26 cellular contexts compared by ENCODE assay signal in the genomic region with DNA sequence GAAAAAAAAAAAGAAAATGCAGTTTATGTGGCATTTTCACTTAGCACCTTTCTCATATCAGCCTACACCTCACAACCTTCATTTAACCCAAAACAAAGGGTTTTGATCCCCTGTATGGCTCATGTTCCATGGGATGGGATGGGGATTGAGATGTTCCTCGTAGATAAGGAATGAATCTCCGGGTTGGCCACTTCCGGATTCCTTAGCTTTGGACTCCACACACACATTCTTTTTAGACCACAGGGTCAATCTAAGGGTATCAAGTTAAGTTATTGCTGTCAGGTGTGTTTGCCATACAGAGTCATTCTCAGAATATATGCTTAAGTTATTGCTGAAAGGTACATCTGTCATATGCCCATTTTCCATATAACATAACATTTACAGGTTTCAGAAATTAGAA.
A peak's percentile ranks its signal among the peaks of the same experiment; 100 is the strongest.
DNase-seq lines count a peak whose midpoint lies in the region; ATAC-seq and TF ChIP-seq lines count a peak whose summit lies in the region.
"Had no signal": no experiment of that assay in that cellular context is flagged by ENCODE, and none has a peak within 500 bp of the region (broad histone marks: within the 10 kb centered on the region; RNA-seq: fewer than 3 reads in every experiment).

No MANE protein-coding gene starts in this region.

- DNase-seq in EL = peak; percentile 52
- peak; percentile 25 for DNase-seq in NCI-H226
- DNase-seq in amniotic epithelial cell (ENCODE audit: low read depth) = peak; percentile 79
- DNase-seq in myocyte (ENCODE audit: low read depth) = peak; percentile 71
- DNase-seq in body of pancreas = no peak
- DNase-seq in activated effector memory CD4-positive, alpha-beta T cell treated with Interleukin-2 at 50 U/mL for 16 hours = no peak
- no peak for DNase-seq in central memory CD4-positive, alpha-beta T cell
- DNase-seq in activated T-cell treated with anti-CD3 and anti-CD28 coated beads, Interleukin-2, amount 50 U/mL, for 48 hours = no peak
- DNase-seq: AML-193; CD4-positive, alpha-beta T cell; GDM1; GOT3; HCEC 1CT; Karpas-422; MV-4-11; NCI-H1105; NCI-H1436 treated with DMSO at 0.1 percent for 48 hours; NCI-H1930; NCI-H2107; NCI-H446 treated with DMSO at 0.1 percent for 48 hours; NCI-H526; NCI-H82 had no signal

- no peaks in the 10 kb centered on the region for H3K4me1 ChIP-seq in body of pancreas

- no peak for TF ChIP-seq POLR2A in body of pancreas (IDR thresholded peaks at IDR 0.05)

- no peak for TF ChIP-seq CTCF in body of pancreas (IDR thresholded peaks at IDR 0.05)

- WGBS in body of pancreas, 2 donors = 78 to 82% methylated on average over 3 of the region's 3 CpGs

- no peak overlapping the region for H3K4me3 ChIP-seq in body of pancreas
- H3K4me3 ChIP-seq: BLaER1 treated with 17β-estradiol and CSF1 and Interleukin-3, amounts not matched to agents 10 nM and 100 nM; GM12878 had no signal

- no peak for ATAC-seq in body of pancreas
- ATAC-seq: GM12878, SK-N-SH treated with all-trans-retinoic acid at 6 μM for 48 hours had no signal

- H3K36me3 ChIP-seq in body of pancreas (replicated peaks in 1 of 2; ENCODE audit: insufficient read depth in 1 of 2, low read depth in 2 of 2) = no peaks in the 10 kb centered on the region
- H3K36me3 ChIP-seq: BLaER1 treated with 17β-estradiol and CSF1 and Interleukin-3, amounts not matched to agents 10 nM and 100 nM had no signal

- H3K27me3 ChIP-seq in body of pancreas = no peaks in the 10 kb centered on the region
- H3K27me3 ChIP-seq: BLaER1 treated with 17β-estradiol and CSF1 and Interleukin-3, amounts not matched to agents 10 nM and 100 nM had no signal

- intact Hi-C loops in body of pancreas (cut with DNase I) = no loop called here

- no peak overlapping the region for H3K27ac ChIP-seq in body of pancreas
- H3K27ac ChIP-seq: BLaER1 treated with 17β-estradiol and CSF1 and Interleukin-3, amounts not matched to agents 10 nM and 100 nM; HL-60 had no signal

- no peaks in the 10 kb centered on the region for H3K9me3 ChIP-seq in body of pancreas

Comparison
In these comparisons a context has a peak if more than half of its experiments do, and no peak if none do; other contexts are left out.
1. DNase-seq: peak in EL (single experiment), NCI-H226 (single experiment), amniotic epithelial cell (single experiment) and myocyte (single experiment); none in body of pancreas (0 of 4), activated effector memory CD4-positive, alpha-beta T cell treated with Interleukin-2 at 50 U/mL for 16 hours (single experiment), central memory CD4-positive, alpha-beta T cell (single experiment) and activated T-cell treated with anti-CD3 and anti-CD28 coated beads, Interleukin-2, amount 50 U/mL, for 48 hours (0 of 2).